29 cellular contexts compared by ENCODE assay signal in the genomic region with DNA sequence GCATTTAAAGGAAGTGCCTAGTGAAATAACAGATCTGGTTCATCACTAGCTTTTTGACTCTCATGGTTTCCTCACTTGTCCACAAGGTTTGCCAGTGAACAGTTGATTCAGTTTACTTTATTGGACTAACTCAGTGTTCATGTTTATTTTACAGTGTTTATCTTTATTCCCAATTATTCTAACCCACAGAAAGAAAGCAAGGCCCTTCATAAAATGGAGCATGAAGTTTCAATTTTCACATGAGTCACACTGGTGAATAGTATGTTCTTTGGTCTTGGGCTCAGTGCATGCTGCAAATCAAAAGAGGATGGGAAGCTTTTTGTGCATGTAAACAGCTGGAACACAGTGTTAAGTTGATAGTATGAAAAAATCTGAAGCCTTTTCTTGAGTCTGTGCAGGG.
DNase-seq lines count a peak whose midpoint lies in the region; ATAC-seq and TF ChIP-seq lines count a peak whose summit lies in the region.
"Had no signal": no experiment of that assay in that cellular context is flagged by ENCODE, and none has a peak within 500 bp of the region (broad histone marks: within the 10 kb centered on the region; RNA-seq: fewer than 3 reads in every experiment).

No MANE protein-coding gene starts in this region.

- DNase-seq in COLO829 (ENCODE audit: low spot score) (peak; percentile 56), IMR-90 (no peak), fibroblast of villous mesenchyme (ENCODE audit: low read depth) (peak; percentile 14), progenitor cell of endocrine pancreas (ENCODE audit: low spot score, unreplicated experiment) (no peak), nephron progenitor cell (no peak), cardiac septum (ENCODE audit: low spot score) (no peak)
- DNase-seq: ACHN; activated CD4-positive, alpha-beta T cell treated with anti-CD3 and anti-CD28 coated beads, Interleukin-2, amount 10 ng/mL, durations not matched to agents 24 days and 14 days; activated naive CD8-positive, alpha-beta T cell treated with anti-CD3 and anti-CD28 coated beads for 36 hours; dermis blood vessel endothelial cell; gastrocnemius medialis; hypothalamus; islet precursor cell; mammary epithelial cell; MM.1S; NCI-H1694 treated with DMSO at 0.1 percent for 48 hours; NCI-H524; ovary; Right ventricle myocardium superior; sigmoid colon; tibial artery had no signal

- TF ChIP-seq RAD21 in IMR-90 (IDR thresholded peaks at IDR 0.05; ENCODE audit: low read length) = no peak

- H4K8ac ChIP-seq in IMR-90 (ENCODE audit: low read depth in 2 of 2, low read length in 2 of 2) = no peak overlapping the region

- H3K4me1 ChIP-seq in IMR-90 (ENCODE audit: control insufficient read depth, insufficient read depth, low read length) = no peaks in the 10 kb centered on the region
- H3K4me1 ChIP-seq: BLaER1 treated with 17β-estradiol and CSF1 and Interleukin-3, amounts not matched to agents 10 nM and 100 nM; breast epithelium; gastrocnemius medialis; sigmoid colon; tibial artery had no signal

- H3K4me1 Mint-ChIP-seq in progenitor cell of endocrine pancreas (ENCODE audit: low read depth) (no peaks in the 10 kb centered on the region), nephron progenitor cell (peaks cover 16% of the 10 kb centered on the region)
- H3K4me1 Mint-ChIP-seq: activated CD4-positive, alpha-beta T cell treated with anti-CD3 and anti-CD28 coated beads, Interleukin-2, amount 10 ng/mL, durations not matched to agents 24 days and 14 days; activated naive CD8-positive, alpha-beta T cell treated with anti-CD3 and anti-CD28 coated beads for 36 hours; activated T-helper 17 cell treated with anti-CD3 and anti-CD28 coated beads, Interleukin-2, amount 50 U/mL, for 72 hours; IgD-negative memory B cell; stimulated activated effector memory CD8-positive, alpha-beta T cell treated with anti-CD3 and anti-CD28 coated beads, Interleukin-12 subunit alpha, Interleukin-12 subunit beta, amount 100 ng/mL, for 72 hours had no signal

- H3K23ac ChIP-seq in IMR-90 (ENCODE audit: low read depth, low read length) = no peak overlapping the region

- no peak overlapping the region for H3K18ac ChIP-seq in IMR-90 (ENCODE audit: low read depth, low read length)

- H3K27ac Mint-ChIP-seq in progenitor cell of endocrine pancreas (no peak overlapping the region), nephron progenitor cell (no peak overlapping the region)
- H3K27ac Mint-ChIP-seq: activated CD4-positive, alpha-beta T cell treated with anti-CD3 and anti-CD28 coated beads, Interleukin-2, amount 10 ng/mL, durations not matched to agents 24 days and 14 days; activated naive CD8-positive, alpha-beta T cell treated with anti-CD3 and anti-CD28 coated beads for 36 hours; activated T-helper 17 cell treated with anti-CD3 and anti-CD28 coated beads, Interleukin-2, amount 50 U/mL, for 72 hours; stimulated activated effector memory CD8-positive, alpha-beta T cell treated with anti-CD3 and anti-CD28 coated beads, Interleukin-12 subunit alpha, Interleukin-12 subunit beta, amount 100 ng/mL, for 72 hours had no signal

- H3K56ac ChIP-seq in IMR-90 (ENCODE audit: extremely low read depth, insufficient read depth, low read length) = no peak overlapping the region

- no peak overlapping the region for H4K5ac ChIP-seq in IMR-90 (ENCODE audit: low read depth, low read length)

- H2BK5ac ChIP-seq in IMR-90 (ENCODE audit: low read depth, low read length, poor library complexity, severe bottlenecking) = no peak overlapping the region

- intact Hi-C loops in IMR-90 (cut with micrococcal nuclease) (no loop called here), cardiac septum (cut with DNase I) (no loop called here)

- ATAC-seq in IMR-90 (ENCODE audit: low read depth) (peak; percentile 21; the same call in 1 of the 2 replicates), HG03432 (IDR thresholded peaks at IDR 0.05; ENCODE audit: unreplicated experiment) (no peak)
- ATAC-seq: activated T-helper 17 cell treated with anti-CD3 and anti-CD28 coated beads, Interleukin-2, amount 50 U/mL, for 72 hours; gastrocnemius medialis; GM12878; stimulated activated effector memory CD8-positive, alpha-beta T cell treated with anti-CD3 and anti-CD28 coated beads, Interleukin-12 subunit alpha, Interleukin-12 subunit beta, amount 100 ng/mL, for 72 hours had no signal

- H3K9me3 Mint-ChIP-seq in progenitor cell of endocrine pancreas (ENCODE audit: low read depth) (peaks cover 15% of the 10 kb centered on the region), nephron progenitor cell (peaks cover 48% of the 10 kb centered on the region)
- H3K9me3 Mint-ChIP-seq: activated CD4-positive, alpha-beta T cell treated with anti-CD3 and anti-CD28 coated beads, Interleukin-2, amount 10 ng/mL, durations not matched to agents 24 days and 14 days; activated T-helper 17 cell treated with anti-CD3 and anti-CD28 coated beads, Interleukin-2, amount 50 U/mL, for 72 hours; stimulated activated effector memory CD8-positive, alpha-beta T cell treated with anti-CD3 and anti-CD28 coated beads, Interleukin-12 subunit alpha, Interleukin-12 subunit beta, amount 100 ng/mL, for 72 hours had no signal

- no peak overlapping the region for H2AFZ ChIP-seq in IMR-90 (replicated peaks; ENCODE audit: low read length, poor library complexity)

- H3K36me3 Mint-ChIP-seq in progenitor cell of endocrine pancreas (ENCODE audit: insufficient read depth) (no peaks in the 10 kb centered on the region), nephron progenitor cell (ENCODE audit: low read depth) (peaks cover 45% of the 10 kb centered on the region)
- H3K36me3 Mint-ChIP-seq: activated naive CD8-positive, alpha-beta T cell treated with anti-CD3 and anti-CD28 coated beads for 36 hours; IgD-negative memory B cell; stimulated activated effector memory CD8-positive, alpha-beta T cell treated with anti-CD3 and anti-CD28 coated beads, Interleukin-12 subunit alpha, Interleukin-12 subunit beta, amount 100 ng/mL, for 72 hours had no signal

- TF ChIP-seq CTCF in IMR-90 (conservative IDR thresholded peaks at IDR 0.05; ENCODE audit: low read depth, low read length) (no peak), VCaP (conservative IDR thresholded peaks at IDR 0.05) (peak; percentile 25; the same call in 1 of the 2 replicates), fibroblast of villous mesenchyme (IDR thresholded peaks at IDR 0.05; ENCODE audit: insufficient read depth, low read depth, low read length) (no peak), progenitor cell of endocrine pancreas (IDR thresholded peaks at IDR 0.05; ENCODE audit: unreplicated experiment) (no peak), nephron progenitor cell (IDR thresholded peaks at IDR 0.05) (no peak)

- H3K4ac ChIP-seq in IMR-90 (ENCODE audit: low read depth, low read length) = no peak overlapping the region

- POLR2A ChIA-PET in IMR-90 (lab: Charles Lee; ENCODE audit: unreplicated experiment) = no interaction called here

- no peak overlapping the region for H3K4me3 ChIP-seq in IMR-90 (ENCODE audit: insufficient read depth, low read depth, low read length)
- H3K4me3 ChIP-seq in fibroblast of villous mesenchyme (ENCODE audit: low read depth, low read length) = no peak overlapping the region
- H3K4me3 ChIP-seq: BLaER1 treated with 17β-estradiol and CSF1 and Interleukin-3, amounts not matched to agents 10 nM and 100 nM; breast epithelium; gastrocnemius medialis; GM12878; ovary; sigmoid colon; tibial artery had no signal

- no peak overlapping the region for H3K4me2 ChIP-seq in IMR-90 (ENCODE audit: low read depth, low read length)
- H3K4me2 ChIP-seq: BLaER1 treated with 17β-estradiol and CSF1 and Interleukin-3, amounts not matched to agents 10 nM and 100 nM had no signal

- H2BK120ac ChIP-seq in IMR-90 (ENCODE audit: low read depth, low read length) = no peak overlapping the region

- H3K14ac ChIP-seq in IMR-90 (replicated peaks; ENCODE audit: low read depth, low read length) = no peak overlapping the region

- no peak overlapping the region for H3K27ac ChIP-seq in IMR-90 (ENCODE audit: insufficient read depth, low read length)
- H3K27ac ChIP-seq in VCaP = no peak overlapping the region
- H3K27ac ChIP-seq: BLaER1 treated with 17β-estradiol and CSF1 and Interleukin-3, amounts not matched to agents 10 nM and 100 nM; breast epithelium; gastrocnemius medialis; ovary; sigmoid colon; tibial artery had no signal

- no peaks in the 10 kb centered on the region for H3K9me1 ChIP-seq in IMR-90 (ENCODE audit: insufficient read depth, low read length)

- in situ Hi-C loops in IMR-90 (cut with MboI; ENCODE audit: low sequenced_read_pairs) = no loop called here

- H2BK20ac ChIP-seq in IMR-90 (ENCODE audit: low read depth, low read length) = no peak overlapping the region

- no peak overlapping the region for H3K4me3 Mint-ChIP-seq in progenitor cell of endocrine pancreas (ENCODE audit: low read depth)
- H3K4me3 Mint-ChIP-seq in nephron progenitor cell = no peak overlapping the region
- H3K4me3 Mint-ChIP-seq: activated CD4-positive, alpha-beta T cell treated with anti-CD3 and anti-CD28 coated beads, Interleukin-2, amount 10 ng/mL, durations not matched to agents 24 days and 14 days; activated naive CD8-positive, alpha-beta T cell treated with anti-CD3 and anti-CD28 coated beads for 36 hours; activated T-helper 17 cell treated with anti-CD3 and anti-CD28 coated beads, Interleukin-2, amount 50 U/mL, for 72 hours; IgD-negative memory B cell; stimulated activated effector memory CD8-positive, alpha-beta T cell treated with anti-CD3 and anti-CD28 coated beads, Interleukin-12 subunit alpha, Interleukin-12 subunit beta, amount 100 ng/mL, for 72 hours had no signal

- BruUV-seq in IMR-90 (replicated peaks; lab: Mats Ljungman, UMichigan) = no TSS peak

- no peak overlapping the region for H3K9ac ChIP-seq in IMR-90 (ENCODE audit: low read depth, low read length)
- H3K9ac ChIP-seq: BLaER1 treated with 17β-estradiol and CSF1 and Interleukin-3, amounts not matched to agents 10 nM and 100 nM had no signal

- H3K9me3 ChIP-seq in IMR-90 (ENCODE audit: control insufficient read depth, insufficient read depth, low read length) = no peaks in the 10 kb centered on the region
- H3K9me3 ChIP-seq: breast epithelium, gastrocnemius medialis, ovary, sigmoid colon had no signal

- H2AK5ac ChIP-seq in IMR-90 (ENCODE audit: low read depth, low read length) = no peak overlapping the region

- TF ChIP-seq POLR2A in IMR-90 (IDR thresholded peaks at IDR 0.05; ENCODE audit: low read depth, low read length) = no peak

- CTCF ChIA-PET in IMR-90 (lab: Yijun Ruan, JAX) = no interaction called here

- H4K20me1 ChIP-seq in IMR-90 (ENCODE audit: insufficient read depth, low read length) = no peaks in the 10 kb centered on the region
- H4K20me1 ChIP-seq: BLaER1 treated with 17β-estradiol and CSF1 and Interleukin-3, amounts not matched to agents 10 nM and 100 nM had no signal

- no peak overlapping the region for H4K91ac ChIP-seq in IMR-90 (ENCODE audit: insufficient read depth, low read depth, low read length)

- H2AK9ac ChIP-seq in IMR-90 (replicated peaks; ENCODE audit: low read depth, low read length, poor library complexity) = no peak overlapping the region

- dilution Hi-C loops in IMR-90 (cut with HindIII; ENCODE audit: low sequenced_read_pairs, unreplicated experiment) = no loop called here

- no peaks in the 10 kb centered on the region for H3K36me3 ChIP-seq in IMR-90 (ENCODE audit: control insufficient read depth, insufficient read depth, low read length)
- H3K36me3 ChIP-seq: BLaER1 treated with 17β-estradiol and CSF1 and Interleukin-3, amounts not matched to agents 10 nM and 100 nM; breast epithelium; gastrocnemius medialis; ovary; sigmoid colon; tibial artery had no signal

- H3K27me3 Mint-ChIP-seq in progenitor cell of endocrine pancreas (no peaks in the 10 kb centered on the region), nephron progenitor cell (ENCODE audit: low read depth, poor library complexity) (no peaks in the 10 kb centered on the region)

- no peaks in the 10 kb centered on the region for H3K79me1 ChIP-seq in IMR-90 (ENCODE audit: low read depth in 1 of 2, low read length in 2 of 2)

- H3K27me3 ChIP-seq in IMR-90 (ENCODE audit: control insufficient read depth, insufficient read depth, low read length) = no peaks in the 10 kb centered on the region
- H3K27me3 ChIP-seq: BLaER1 treated with 17β-estradiol and CSF1 and Interleukin-3, amounts not matched to agents 10 nM and 100 nM; breast epithelium; gastrocnemius medialis; ovary; sigmoid colon; tibial artery had no signal

- H2BK15ac ChIP-seq in IMR-90 (ENCODE audit: low read depth, low read length) = no peak overlapping the region

Comparison
In these comparisons a context has a peak if more than half of its experiments do, and no peak if none do; other contexts are left out.
1. DNase-seq: peak in COLO829 (single experiment) and fibroblast of villous mesenchyme (single experiment); none in IMR-90 (single experiment), progenitor cell of endocrine pancreas (single experiment), nephron progenitor cell (single experiment) and cardiac septum (single experiment).